ENCODE assay signal across 15 cellular contexts in genomic region chr17:52027620-52028019, GRCh38.
DNase-seq lines count a peak whose midpoint lies in the region; ATAC-seq and TF ChIP-seq lines count a peak whose summit lies in the region.
"Had no signal": no experiment of that assay in that cellular context is flagged by ENCODE, and none has a peak within 500 bp of the region (broad histone marks: within the 10 kb centered on the region; RNA-seq: fewer than 3 reads in every experiment).

No MANE protein-coding gene starts in this region.

- peaks cover 45% of the 10 kb centered on the region for H3K4me1 Mint-ChIP-seq in chondrocyte (ENCODE audit: low read depth)

- DNase-seq in Ammon's horn (ENCODE audit: low spot score) (peak; percentile 7), M059J (ENCODE audit: low read depth) (peak; percentile 56), chondrocyte (ENCODE audit: low spot score) (no peak), myocyte (ENCODE audit: low read depth) (peak; percentile 64), NCI-H2227 (lab: John Stamatoyannopoulos, UW; ENCODE audit: unreplicated experiment) (no peak), uterus (no peak)
- DNase-seq: activated naive CD4-positive, alpha-beta T cell treated with Interleukin-2 at 50 U/mL for 16 hours; cerebellar nuclear complex; esophagus squamous epithelium; NCI-H446 treated with DMSO at 0.1 percent for 48 hours; RPMI8226; stimulated activated CD4-positive, alpha-beta T cell treated with anti-CD3 and anti-CD28 coated beads, Interleukin-2, amount 100 ng/mL, for 48 hours had no signal

- no peaks in the 10 kb centered on the region for H3K27me3 ChIP-seq in uterus
- H3K27me3 ChIP-seq: BLaER1 treated with 17β-estradiol and CSF1 and Interleukin-3, amounts not matched to agents 10 nM and 100 nM; esophagus squamous epithelium had no signal

- H3K36me3 ChIP-seq in uterus, result no peaks in the 10 kb centered on the region
- H3K36me3 ChIP-seq: BLaER1 treated with 17β-estradiol and CSF1 and Interleukin-3, amounts not matched to agents 10 nM and 100 nM; esophagus squamous epithelium had no signal

- intact Hi-C loops in uterus (cut with DNase I; ENCODE audit: low total_unique reads), result no loop called here

- H3K27me3 Mint-ChIP-seq in chondrocyte (ENCODE audit: low read depth), result no peaks in the 10 kb centered on the region

- no peak overlapping the region for H3K27ac ChIP-seq in uterus
- H3K27ac ChIP-seq: BLaER1 treated with 17β-estradiol and CSF1 and Interleukin-3, amounts not matched to agents 10 nM and 100 nM; esophagus squamous epithelium had no signal

- H3K4me3 ChIP-seq in uterus, result no peak overlapping the region
- H3K4me3 ChIP-seq: BLaER1 treated with 17β-estradiol and CSF1 and Interleukin-3, amounts not matched to agents 10 nM and 100 nM; esophagus squamous epithelium had no signal

- no peak for ATAC-seq in HG03045 (IDR thresholded peaks at IDR 0.05; ENCODE audit: unreplicated experiment)
- ATAC-seq in GM19023 (IDR thresholded peaks at IDR 0.05; ENCODE audit: unreplicated experiment), result no peak

- H3K4me3 Mint-ChIP-seq in chondrocyte (ENCODE audit: unreplicated experiment), result no peak overlapping the region

- no peak for TF ChIP-seq POLR2A in uterus (IDR thresholded peaks at IDR 0.05)

- no peaks in the 10 kb centered on the region for H3K36me3 Mint-ChIP-seq in chondrocyte (ENCODE audit: low read depth)

- H3K27ac Mint-ChIP-seq in chondrocyte (ENCODE audit: unreplicated experiment), result peak overlapping the region; percentile 85

- peaks cover 9% of the 10 kb centered on the region for H3K9me3 Mint-ChIP-seq in chondrocyte (ENCODE audit: low read depth)

- H3K4me1 ChIP-seq in uterus, result no peaks in the 10 kb centered on the region
- H3K4me1 ChIP-seq: BLaER1 treated with 17β-estradiol and CSF1 and Interleukin-3, amounts not matched to agents 10 nM and 100 nM; esophagus squamous epithelium had no signal

- no peak for TF ChIP-seq CTCF in chondrocyte (IDR thresholded peaks at IDR 0.05)
- no peak for TF ChIP-seq CTCF in uterus (IDR thresholded peaks at IDR 0.05)

- no peaks in the 10 kb centered on the region for H3K9me3 ChIP-seq in uterus
- H3K9me3 ChIP-seq: BLaER1 treated with 17β-estradiol and CSF1 and Interleukin-3, amounts not matched to agents 10 nM and 100 nM; esophagus squamous epithelium had no signal

Comparison
In these comparisons a context has a peak if more than half of its experiments do, and no peak if none do; other contexts are left out.
1. DNase-seq: peak in Ammon's horn (single experiment), M059J (single experiment) and myocyte (single experiment); none in chondrocyte (single experiment), NCI-H2227 (single experiment) and uterus (0 of 2).